8 cellular contexts compared by ENCODE assay signal in the genomic region with DNA sequence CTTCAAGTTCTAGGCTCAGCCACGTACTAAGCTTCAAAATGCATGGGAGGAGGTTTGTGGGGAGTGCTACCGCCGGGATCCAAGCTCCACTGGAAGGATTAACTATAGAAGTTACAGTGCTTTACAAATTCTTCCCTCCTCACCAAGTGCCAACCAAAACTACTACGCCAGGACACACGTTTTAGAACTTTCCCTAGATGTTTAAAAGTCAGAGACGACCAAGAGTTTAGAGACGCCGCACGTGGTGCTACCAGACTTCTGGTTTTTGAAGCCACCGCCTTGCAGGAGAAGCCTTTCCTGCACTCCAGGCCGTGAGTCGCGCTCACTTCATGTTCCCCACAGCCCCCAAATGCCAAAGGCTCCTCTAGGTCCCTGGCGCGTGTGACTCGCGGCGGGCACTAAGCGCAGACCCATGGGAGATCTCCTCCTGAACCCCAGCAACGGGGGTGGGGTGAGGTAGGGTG. TPM values are rescaled to one million over a fixed set of nuclear protein-coding genes. Genes with fewer than 3 reads are reported as not detected.
DNase-seq lines count a peak whose midpoint lies in the region; ATAC-seq and TF ChIP-seq lines count a peak whose summit lies in the region.

No MANE protein-coding gene starts in this region.

- CTCF ChIA-PET in activated CD8-positive, alpha-beta T cell treated with anti-CD3 and anti-CD28 coated beads for 36 hours (lab: Charles Lee): interaction anchor here (1.7 to 4.1 kb wide), 3 partner anchors 10 to 253 kb away, joined by 8 to 44 read pairs (median 23); a partner anchor contains a TSS

- no peak for TF ChIP-seq CTCF in activated CD8-positive, alpha-beta T cell treated with anti-CD3 and anti-CD28 coated beads for 36 hours (IDR thresholded peaks at IDR 0.05)
- TF ChIP-seq CTCF in nephron (IDR thresholded peaks at IDR 0.05; ENCODE audit: unreplicated experiment in 3 of 3): no peak

- ATAC-seq in activated CD8-positive, alpha-beta T cell treated with anti-CD3 and anti-CD28 coated beads for 36 hours: peak; percentile 11
- ATAC-seq in HG03108 (IDR thresholded peaks at IDR 0.05; ENCODE audit: unreplicated experiment): no peak

- POLR2A ChIA-PET in activated CD8-positive, alpha-beta T cell treated with anti-CD3 and anti-CD28 coated beads for 36 hours (lab: Charles Lee): interaction anchor here (0.7 to 4.1 kb wide), 13 partner anchors 8 to 259 kb away, joined by 3 to 34 read pairs (median 4); a partner anchor contains a TSS

- H3K27ac Mint-ChIP-seq in IgD-negative memory B cell (peak overlapping the region; percentile 91 to 98 (median 97)), nephron (peak overlapping the region; percentile 96 to 99 (median 99))
- H3K27ac Mint-ChIP-seq in activated CD8-positive, alpha-beta T cell treated with anti-CD3 and anti-CD28 coated beads for 36 hours: peak overlapping the region; percentile 95

- intact Hi-C loops in activated CD8-positive, alpha-beta T cell treated with anti-CD3 and anti-CD28 coated beads for 36 hours (cut with micrococcal nuclease): loop anchor here (5.0 kb wide), 1 partner anchor 94 kb away; no protein-coding TSS in a partner anchor

- H3K36me3 Mint-ChIP-seq in IgD-negative memory B cell (peaks cover 2% of the 10 kb centered on the region), nephron (ENCODE audit: low read depth) (no peaks in the 10 kb centered on the region)
- H3K36me3 Mint-ChIP-seq in activated CD8-positive, alpha-beta T cell treated with anti-CD3 and anti-CD28 coated beads for 36 hours (ENCODE audit: low read depth): peaks cover 17% of the 10 kb centered on the region

- peak; percentile 51 for DNase-seq in DMS53 (lab: John Stamatoyannopoulos, UW)
- no peak for DNase-seq in DMS53 treated with DMSO at 0.1 percent for 48 hours (lab: John Stamatoyannopoulos, UW; ENCODE audit: unreplicated experiment)
- peak; percentile 36 for DNase-seq in activated CD8-positive, alpha-beta T cell treated with anti-CD3 and anti-CD28 coated beads for 36 hours
- DNase-seq in fibroblast of peridontal ligament (ENCODE audit: extremely low read depth): peak; percentile 24
- no peak for DNase-seq in GF-D8 (lab: John Stamatoyannopoulos, UW)

- H3K27me3 Mint-ChIP-seq in IgD-negative memory B cell (no peaks in the 10 kb centered on the region), nephron (ENCODE audit: low read depth) (no peaks in the 10 kb centered on the region)
- H3K27me3 Mint-ChIP-seq in activated CD8-positive, alpha-beta T cell treated with anti-CD3 and anti-CD28 coated beads for 36 hours: no peaks in the 10 kb centered on the region

- H3K4me3 Mint-ChIP-seq in IgD-negative memory B cell: peak overlapping the region; percentile 96 to 100 (median 96)
- H3K4me3 Mint-ChIP-seq in activated CD8-positive, alpha-beta T cell treated with anti-CD3 and anti-CD28 coated beads for 36 hours: peak overlapping the region; percentile 91
- H3K4me3 Mint-ChIP-seq in nephron: peak overlapping the region; percentile 96 to 98 (median 97)

- H3K9me3 Mint-ChIP-seq in IgD-negative memory B cell (no peaks in the 10 kb centered on the region), nephron (no peaks in the 10 kb centered on the region)
- no peaks in the 10 kb centered on the region for H3K9me3 Mint-ChIP-seq in activated CD8-positive, alpha-beta T cell treated with anti-CD3 and anti-CD28 coated beads for 36 hours

- H3K4me1 Mint-ChIP-seq in IgD-negative memory B cell (peaks cover 11 to 27% (median 20%) of the 10 kb centered on the region in 3 donors), nephron (peaks cover 20% of the 10 kb centered on the region)
- H3K4me1 Mint-ChIP-seq in activated CD8-positive, alpha-beta T cell treated with anti-CD3 and anti-CD28 coated beads for 36 hours (ENCODE audit: low read depth): peaks cover 29% of the 10 kb centered on the region

RNA-seq across cellular contexts. Expression of a gene that starts 0.7 kb away (rescaled TPM):
- polyA plus RNA-seq in IgD-negative memory B cell: 316 TPM
- 100 to 1,000 TPM; 275 to 299 TPM for total RNA-seq in activated CD8-positive, alpha-beta T cell treated with anti-CD3 and anti-CD28 coated beads for 36 hours

RNA-seq across cellular contexts. Expression of a gene that starts 11.4 kb away (rescaled TPM):
- 105 TPM for polyA plus RNA-seq in IgD-negative memory B cell
- total RNA-seq in activated CD8-positive, alpha-beta T cell treated with anti-CD3 and anti-CD28 coated beads for 36 hours: 10 to 100 TPM; 27.7 to 28.4 TPM

Comparison
In these comparisons a context has a peak if more than half of its experiments do, and no peak if none do; other contexts are left out.
1. DNase-seq: peak in DMS53 (single experiment), activated CD8-positive, alpha-beta T cell treated with anti-CD3 and anti-CD28 coated beads for 36 hours (single experiment) and fibroblast of peridontal ligament (single experiment); none in DMS53 treated with DMSO at 0.1 percent for 48 hours (single experiment) and GF-D8 (single experiment).
2. Peak in every context shown above with its lines, with median percentiles within 50 percentile points of each other: H3K27ac Mint-ChIP-seq and H3K4me3 Mint-ChIP-seq.